In the genomic region with DNA sequence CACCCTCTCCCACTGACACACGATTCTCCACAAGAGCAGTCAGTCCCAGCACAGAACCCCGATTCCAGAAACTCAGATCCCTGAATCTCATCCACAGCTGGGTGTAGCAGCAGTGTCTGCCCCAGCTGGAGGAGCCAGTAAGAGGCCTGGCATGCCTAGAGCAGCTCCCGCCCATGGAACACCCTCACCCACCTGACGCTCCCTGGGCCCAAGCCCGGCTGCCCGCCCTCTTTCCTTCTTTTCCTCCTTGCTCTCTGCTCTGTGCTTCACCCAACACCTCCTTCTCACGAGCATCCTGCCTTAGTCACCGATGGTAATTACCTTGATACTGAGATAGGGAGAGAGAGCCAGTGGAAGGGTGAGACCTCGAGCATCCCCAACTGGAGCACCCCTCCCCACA, we compare ENCODE assay signal across 18 cellular contexts. TPM values are rescaled to one million over a fixed set of nuclear protein-coding genes. Genes with fewer than 3 reads are reported as not detected.
DNase-seq lines count a peak whose midpoint lies in the region; ATAC-seq and TF ChIP-seq lines count a peak whose summit lies in the region.
"Had no signal": no experiment of that assay in that cellular context is flagged by ENCODE, and none has a peak within 500 bp of the region (broad histone marks: within the 10 kb centered on the region; RNA-seq: fewer than 3 reads in every experiment).

No MANE protein-coding gene starts in this region.

- POLR2A ChIA-PET in activated CD8-positive, alpha-beta T cell treated with anti-CD3 and anti-CD28 coated beads for 36 hours (lab: Charles Lee) = no interaction called here

- no peaks in the 10 kb centered on the region for H3K9me3 ChIP-seq in neuronal stem cell (replicated peaks in 1 of 2; ENCODE audit: control insufficient read depth in 2 of 2, insufficient read depth in 1 of 2, low read depth in 1 of 2, low read length in 2 of 2)
- no peaks in the 10 kb centered on the region for H3K9me3 ChIP-seq in MG63
- H3K9me3 ChIP-seq: testis had no signal

- H4K91ac ChIP-seq in neuronal stem cell (ENCODE audit: low read depth, low read length, poor library complexity) = peak overlapping the region; percentile 58

- no peak overlapping the region for H2BK12ac ChIP-seq in neuronal stem cell (ENCODE audit: low read length)

- peaks cover 53% of the 10 kb centered on the region for H3K36me3 Mint-ChIP-seq in endothelial cell (ENCODE audit: low read depth, unreplicated experiment)
- no peaks in the 10 kb centered on the region for H3K36me3 Mint-ChIP-seq in activated CD8-positive, alpha-beta T cell treated with anti-CD3 and anti-CD28 coated beads for 36 hours (ENCODE audit: low read depth)
- H3K36me3 Mint-ChIP-seq: CD8-positive, alpha-beta memory T cell had no signal

- H3K4me2 ChIP-seq in neuronal stem cell (ENCODE audit: insufficient read depth, low read length, poor library complexity, severe bottlenecking) = no peak overlapping the region
- H3K4me2 ChIP-seq: KMS-11 had no signal

- H3K27ac ChIP-seq in neuronal stem cell (replicated peaks; ENCODE audit: low read length) = no peak overlapping the region
- H3K27ac ChIP-seq: KMS-11, testis had no signal

- no peaks in the 10 kb centered on the region for H3K4me1 Mint-ChIP-seq in stimulated activated naive CD8-positive, alpha-beta T cell treated with anti-CD3 and anti-CD28 coated beads, Interleukin-15, amount 100 ng/mL, for 72 hours
- H3K4me1 Mint-ChIP-seq in endothelial cell (ENCODE audit: unreplicated experiment) = peaks cover 36% of the 10 kb centered on the region
- no peaks in the 10 kb centered on the region for H3K4me1 Mint-ChIP-seq in activated CD8-positive, alpha-beta T cell treated with anti-CD3 and anti-CD28 coated beads for 36 hours (ENCODE audit: low read depth)
- H3K4me1 Mint-ChIP-seq: CD8-positive, alpha-beta memory T cell had no signal

- H3K4me3 Mint-ChIP-seq in stimulated activated naive CD8-positive, alpha-beta T cell treated with anti-CD3 and anti-CD28 coated beads, Interleukin-15, amount 100 ng/mL, for 72 hours = no peak overlapping the region
- H3K4me3 Mint-ChIP-seq in endothelial cell (ENCODE audit: unreplicated experiment) = peak overlapping the region; percentile 28
- H3K4me3 Mint-ChIP-seq in activated CD8-positive, alpha-beta T cell treated with anti-CD3 and anti-CD28 coated beads for 36 hours = no peak overlapping the region
- H3K4me3 Mint-ChIP-seq: CD8-positive, alpha-beta memory T cell had no signal

- H2BK120ac ChIP-seq in neuronal stem cell (ENCODE audit: low read depth, low read length) = no peak overlapping the region

- peaks cover 3 to 28% of the 10 kb centered on the region in 2 donors for H3K4me1 ChIP-seq in neuronal stem cell (ENCODE audit: control insufficient read depth in 2 of 2, insufficient read depth in 1 of 2, low read depth in 1 of 2, low read length in 2 of 2)

- H3K23ac ChIP-seq in neuronal stem cell (ENCODE audit: low read depth, low read length, poor library complexity) = peak overlapping the region; percentile 25

- H3K27ac Mint-ChIP-seq in stimulated activated naive CD8-positive, alpha-beta T cell treated with anti-CD3 and anti-CD28 coated beads, Interleukin-15, amount 100 ng/mL, for 72 hours = no peak overlapping the region
- H3K27ac Mint-ChIP-seq in endothelial cell (ENCODE audit: unreplicated experiment) = no peak overlapping the region
- no peak overlapping the region for H3K27ac Mint-ChIP-seq in activated CD8-positive, alpha-beta T cell treated with anti-CD3 and anti-CD28 coated beads for 36 hours
- H3K27ac Mint-ChIP-seq: CD8-positive, alpha-beta memory T cell had no signal

- H3K79me1 ChIP-seq in neuronal stem cell (ENCODE audit: low read depth, low read length) = peaks cover 4% of the 10 kb centered on the region

- H3K9me3 Mint-ChIP-seq in stimulated activated naive CD8-positive, alpha-beta T cell treated with anti-CD3 and anti-CD28 coated beads, Interleukin-15, amount 100 ng/mL, for 72 hours = no peaks in the 10 kb centered on the region
- H3K9me3 Mint-ChIP-seq in endothelial cell (ENCODE audit: unreplicated experiment) = no peaks in the 10 kb centered on the region
- no peaks in the 10 kb centered on the region for H3K9me3 Mint-ChIP-seq in activated CD8-positive, alpha-beta T cell treated with anti-CD3 and anti-CD28 coated beads for 36 hours
- H3K9me3 Mint-ChIP-seq: CD8-positive, alpha-beta memory T cell had no signal

- DNase-seq in stimulated activated naive CD8-positive, alpha-beta T cell treated with anti-CD3 and anti-CD28 coated beads, Interleukin-15, amount 100 ng/mL, for 72 hours = no peak
- DNase-seq in stimulated activated naive CD8-positive, alpha-beta T cell treated with anti-CD3 and anti-CD28 coated beads, Interleukin-15, Interleukin-2, amounts not matched to agents 100 U/mL and 50 U/mL, for 24 hours = no peak
- DNase-seq in endothelial cell (ENCODE audit: low spot score) = no peak
- DNase-seq in neuronal stem cell (ENCODE audit: low spot score) = no peak
- no peak for DNase-seq in HCEC 1CT
- DNase-seq in activated CD8-positive, alpha-beta T cell treated with anti-CD3 and anti-CD28 coated beads for 36 hours = no peak
- DNase-seq in MG63 = no peak
- no peak for DNase-seq in activated naive CD4-positive, alpha-beta T cell treated with Interleukin-2 at 50 U/mL for 16 hours
- DNase-seq: activated CD8-positive, alpha-beta memory T cell treated with anti-CD3 and anti-CD28 coated beads for 24 hours; effector CD4-positive, alpha-beta T cell; foreskin melanocyte; mesendoderm; NCI-H1436 treated with DMSO at 0.1 percent for 48 hours; NCI-H446; stimulated activated CD4-positive, alpha-beta T cell treated with anti-CD3 and anti-CD28 coated beads, Interleukin-12 subunit alpha, Interleukin-12 subunit beta, amount 100 ng/mL, for 4 hours; testis had no signal

- H3K36me3 ChIP-seq in neuronal stem cell (replicated peaks in 1 of 2; ENCODE audit: control insufficient read depth in 2 of 2, insufficient read depth in 2 of 2, low read length in 2 of 2) (peaks cover 32 to 62% of the 10 kb centered on the region in 2 donors), MG63 (no peaks in the 10 kb centered on the region)

- H3K4ac ChIP-seq in neuronal stem cell (ENCODE audit: low read length) = no peak overlapping the region

- no peak overlapping the region for H3K14ac ChIP-seq in neuronal stem cell (ENCODE audit: low read length)

- CTCF ChIA-PET in activated CD8-positive, alpha-beta T cell treated with anti-CD3 and anti-CD28 coated beads for 36 hours (lab: Charles Lee) = interaction anchor here (1.0 to 4.4 kb wide), 2 partner anchors 10 to 117 kb away, joined by 3 to 22 read pairs; partner anchors contain the start of gene PCDH1

- peak overlapping the region; percentile 17 for H2AK5ac ChIP-seq in neuronal stem cell (ENCODE audit: low read depth, low read length)

- no peak overlapping the region for H2BK5ac ChIP-seq in neuronal stem cell (ENCODE audit: low read length)

- intact Hi-C loops in activated CD8-positive, alpha-beta T cell treated with anti-CD3 and anti-CD28 coated beads for 36 hours (cut with micrococcal nuclease) = no loop called here

- no peak overlapping the region for H3K4me3 ChIP-seq in neuronal stem cell (ENCODE audit: low read length in 2 of 2)
- no peak overlapping the region for H3K4me3 ChIP-seq in MG63
- H3K4me3 ChIP-seq: testis had no signal

- peak overlapping the region; percentile 16 for H2BK15ac ChIP-seq in neuronal stem cell (ENCODE audit: low read length)

- peaks cover 48% of the 10 kb centered on the region for H3K27me3 Mint-ChIP-seq in stimulated activated naive CD8-positive, alpha-beta T cell treated with anti-CD3 and anti-CD28 coated beads, Interleukin-15, amount 100 ng/mL, for 72 hours
- peaks cover 11% of the 10 kb centered on the region for H3K27me3 Mint-ChIP-seq in endothelial cell (ENCODE audit: unreplicated experiment)
- H3K27me3 Mint-ChIP-seq in activated CD8-positive, alpha-beta T cell treated with anti-CD3 and anti-CD28 coated beads for 36 hours = peaks cover 29% of the 10 kb centered on the region

- H3K27me3 ChIP-seq in neuronal stem cell (ENCODE audit: control insufficient read depth in 3 of 3, insufficient read depth in 3 of 3, low read depth in 1 of 3, low read length in 3 of 3) = no peaks in the 10 kb centered on the region
- peaks cover 15% of the 10 kb centered on the region; the same call in 1 of the 2 replicates for H3K27me3 ChIP-seq in MG63
- H3K27me3 ChIP-seq: testis had no signal

- no peak overlapping the region for H2AFZ ChIP-seq in neuronal stem cell (ENCODE audit: low read length)

- ATAC-seq in stimulated activated naive CD8-positive, alpha-beta T cell treated with anti-CD3 and anti-CD28 coated beads, Interleukin-15, amount 100 ng/mL, for 72 hours = peak; percentile 14
- no peak for ATAC-seq in stimulated activated naive CD8-positive, alpha-beta T cell treated with anti-CD3 and anti-CD28 coated beads, Interleukin-15, Interleukin-2, amounts not matched to agents 100 U/mL and 50 U/mL, for 24 hours
- ATAC-seq in activated CD8-positive, alpha-beta T cell treated with anti-CD3 and anti-CD28 coated beads for 36 hours = no peak

- no peak overlapping the region for H4K8ac ChIP-seq in neuronal stem cell (ENCODE audit: low read depth, low read length)

- no peak for TF ChIP-seq CTCF in endothelial cell (IDR thresholded peaks at IDR 0.05; ENCODE audit: unreplicated experiment)
- no peak for TF ChIP-seq CTCF in activated CD8-positive, alpha-beta T cell treated with anti-CD3 and anti-CD28 coated beads for 36 hours (IDR thresholded peaks at IDR 0.05)

- H3K18ac ChIP-seq in neuronal stem cell (ENCODE audit: low read length) = no peak overlapping the region

- peak overlapping the region; percentile 51 for H3K9ac ChIP-seq in neuronal stem cell (ENCODE audit: low read depth, low read length, poor library complexity)
- H3K9ac ChIP-seq: KMS-11 had no signal

- no CpG with 5 or more reads among the region's 9 CpGs for WGBS in neuronal stem cell (ENCODE audit: extremely low coverage in 2 of 2, insufficient read length in 2 of 2, insufficient replicate concordance in 1 of 2), 2 donors

RNA-seq across cellular contexts. Expression of gene PCDH1, which starts 8.7 kb away (rescaled TPM):
- total RNA-seq in endothelial cell (ENCODE audit: unreplicated experiment) = 140 TPM
- polyA plus RNA-seq in neuronal stem cell (2013, experiment 1 of 2) = 7.6 TPM
- 7.7 TPM for polyA plus RNA-seq in neuronal stem cell (2013, experiment 2 of 2)
- total RNA-seq in activated CD8-positive, alpha-beta T cell treated with anti-CD3 and anti-CD28 coated beads for 36 hours = under 1 TPM in 1 of 2 experiments, not detected in 1; 0.87 TPM
- 3.8 and 12.8 TPM in 2 replicates for total RNA-seq in MG63 (2014; rRNA removed; shearing (Covaris generic); ENCODE audit: low replicate concordance)
- total RNA-seq: CD8-positive, alpha-beta memory T cell had no signal

RNA-seq across cellular contexts. Expression of gene DELE1, which starts 54.2 kb away (rescaled TPM):
- total RNA-seq in endothelial cell (ENCODE audit: unreplicated experiment) = 115 TPM
- 40.3 TPM for polyA plus RNA-seq in neuronal stem cell (2013, experiment 1 of 2)
- 38.7 TPM for polyA plus RNA-seq in neuronal stem cell (2013, experiment 2 of 2)
- total RNA-seq in activated CD8-positive, alpha-beta T cell treated with anti-CD3 and anti-CD28 coated beads for 36 hours = 10 to 100 TPM; 50.1 to 57.4 TPM
- total RNA-seq in MG63 (2014; rRNA removed; shearing (Covaris generic); ENCODE audit: low replicate concordance) = 84.9 and 95.9 TPM in 2 replicates

Comparison
In these comparisons a context has a peak if more than half of its experiments do, and no peak if none do; other contexts are left out.
1. RNA of gene PCDH1, which starts 8.7 kb away (total RNA-seq): 140 TPM in endothelial cell (single experiment); 3.8 to 12.8 TPM in MG63 and 0.87 TPM in activated CD8-positive, alpha-beta T cell treated with anti-CD3 and anti-CD28 coated beads for 36 hours; every median in the first group is over 10 times any median in the second.